7 cellular contexts compared by ENCODE assay signal in genomic region chr17:75033346-75034235, GRCh38. TPM values are rescaled to one million over a fixed set of nuclear protein-coding genes. Genes with fewer than 3 reads are reported as not detected.
DNase-seq lines count a peak whose midpoint lies in the region; ATAC-seq and TF ChIP-seq lines count a peak whose summit lies in the region.

No MANE protein-coding gene starts in this region.

- H3K36me3 ChIP-seq in kidney epithelial cell (ENCODE audit: control insufficient read depth, insufficient read depth, low read length): no peaks in the 10 kb centered on the region

- peak overlapping the region; percentile 65 for H3K4me3 ChIP-seq in kidney epithelial cell (ENCODE audit: low read depth, low read length)

- peak; percentile 93 for DNase-seq in NCI-H460 (ENCODE audit: extremely low read depth, low read depth)
- DNase-seq in activated CD4-positive, alpha-beta T cell treated with anti-CD3 and anti-CD28 coated beads for 4 hours: peak; percentile 70 to 87
- peak; percentile 96 for DNase-seq in chondrocyte (ENCODE audit: low spot score)
- no peak for DNase-seq in kidney epithelial cell (ENCODE audit: low read depth)
- peak; percentile 93 for DNase-seq in stimulated activated CD4-positive, alpha-beta T cell treated with anti-CD3 and anti-CD28 coated beads, Interleukin-12 subunit alpha, Interleukin-12 subunit beta, amount 100 ng/mL, for 4 hours

- peaks cover 8% of the 10 kb centered on the region for H3K36me3 Mint-ChIP-seq in chondrocyte (ENCODE audit: low read depth)

- peak overlapping the region; percentile 99 for H3K27ac Mint-ChIP-seq in chondrocyte (ENCODE audit: unreplicated experiment)

- H3K9me3 Mint-ChIP-seq in chondrocyte (ENCODE audit: low read depth): peaks cover 13% of the 10 kb centered on the region

- H3K27me3 ChIP-seq in kidney epithelial cell (ENCODE audit: control insufficient read depth, insufficient read depth, low read length): no peaks in the 10 kb centered on the region

- peak; percentile 43 for ATAC-seq in GM18868 (IDR thresholded peaks at IDR 0.05; ENCODE audit: unreplicated experiment)
- ATAC-seq in HG03354 (IDR thresholded peaks at IDR 0.05; ENCODE audit: poor library complexity, severe bottlenecking, unreplicated experiment): peak; percentile 51

- no peaks in the 10 kb centered on the region for H3K27me3 Mint-ChIP-seq in chondrocyte (ENCODE audit: low read depth)

- peaks cover 30% of the 10 kb centered on the region for H3K4me1 Mint-ChIP-seq in chondrocyte (ENCODE audit: low read depth)

- TF ChIP-seq CTCF in chondrocyte (IDR thresholded peaks at IDR 0.05) (no peak), kidney epithelial cell (IDR thresholded peaks at IDR 0.05; ENCODE audit: insufficient read depth, low read length, poor library complexity, severe bottlenecking) (no peak)

- peak overlapping the region; percentile 96 for H3K4me3 Mint-ChIP-seq in chondrocyte (ENCODE audit: unreplicated experiment)

RNA-seq across cellular contexts. Expression of gene ATP5PD, which starts 13.2 kb away (rescaled TPM):
- 272 and 301 TPM in 2 replicates for total RNA-seq in NCI-H460 (2014; rRNA removed; shearing (Covaris generic))
- polyA plus RNA-seq in NCI-H460 (2014; cell fraction: nucleus; rRNA removed): 175 TPM in 2 replicates
- total RNA-seq in chondrocyte (178 to 185 TPM (median 183 TPM) in 3 replicates), kidney epithelial cell (247 and 275 TPM in 2 replicates)

RNA-seq across cellular contexts. Expression of gene KCTD2, which starts 13.4 kb away (rescaled TPM):
- total RNA-seq in NCI-H460 (2014; rRNA removed; shearing (Covaris generic)): 22.9 and 28.0 TPM in 2 replicates
- 11.2 and 17.3 TPM in 2 replicates for polyA plus RNA-seq in NCI-H460 (2014; cell fraction: nucleus; rRNA removed)
- total RNA-seq in chondrocyte: 16.8 to 20.4 TPM (median 17.1 TPM) in 3 replicates
- total RNA-seq in kidney epithelial cell: 15.6 and 19.2 TPM in 2 replicates

RNA-seq across cellular contexts. Expression of gene MRPL58, which starts 21.1 kb away (rescaled TPM):
- 87.5 and 91.5 TPM in 2 replicates for total RNA-seq in NCI-H460 (2014; rRNA removed; shearing (Covaris generic))
- polyA plus RNA-seq in NCI-H460 (2014; cell fraction: nucleus; rRNA removed): 61.2 and 91.7 TPM in 2 replicates
- total RNA-seq in chondrocyte (18.9 to 25.7 TPM (median 19.8 TPM) in 3 replicates), kidney epithelial cell (68.5 and 77.7 TPM in 2 replicates)

RNA-seq across cellular contexts. Expression of gene CDR2L, which starts 46.2 kb away (rescaled TPM):
- 15.6 and 18.0 TPM in 2 replicates for total RNA-seq in NCI-H460 (2014; rRNA removed; shearing (Covaris generic))
- 17.0 and 18.6 TPM in 2 replicates for polyA plus RNA-seq in NCI-H460 (2014; cell fraction: nucleus; rRNA removed)
- total RNA-seq in chondrocyte: 32.7 to 51.1 TPM (median 51.0 TPM) in 3 replicates
- 51.9 and 52.3 TPM in 2 replicates for total RNA-seq in kidney epithelial cell

RNA-seq across cellular contexts. Expression of gene SLC16A5, which starts 54.2 kb away (rescaled TPM):
- total RNA-seq in NCI-H460 (2014; rRNA removed; shearing (Covaris generic)): 19.8 and 20.0 TPM in 2 replicates
- 31.7 and 33.5 TPM in 2 replicates for polyA plus RNA-seq in NCI-H460 (2014; cell fraction: nucleus; rRNA removed)
- total RNA-seq in chondrocyte (2.1 to 3.0 TPM (median 3.0 TPM) in 3 replicates), kidney epithelial cell (19.1 and 23.1 TPM in 2 replicates)
